ENCODE assay signal across 32 cellular contexts in the genomic region with DNA sequence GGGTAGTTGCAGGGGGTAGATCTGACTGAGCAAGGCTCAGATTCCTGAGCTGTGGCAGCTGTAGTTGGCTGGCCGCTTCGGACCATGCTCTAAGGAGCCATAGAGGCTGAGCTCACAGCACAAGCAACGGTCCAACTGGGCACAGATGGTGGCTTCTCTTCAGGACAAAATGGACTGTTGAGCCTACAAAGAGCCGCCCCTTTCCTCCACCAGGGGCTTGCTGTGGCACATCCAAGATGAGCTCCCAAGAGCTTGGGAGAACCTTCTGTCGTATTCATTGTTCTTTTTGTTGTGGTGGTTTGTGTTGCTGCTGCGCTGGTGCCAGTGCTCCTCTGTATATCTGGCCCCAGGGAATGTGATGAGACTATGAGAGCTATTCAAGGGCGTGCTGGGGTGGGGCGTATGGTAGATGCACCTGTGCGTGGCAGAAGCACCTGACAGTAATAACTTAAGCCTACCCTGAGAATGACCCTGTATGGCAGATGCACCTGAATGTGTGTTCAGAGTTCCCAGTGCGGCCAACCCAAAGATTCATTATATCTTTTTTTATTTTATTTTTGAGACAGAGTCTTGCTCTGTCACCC. TPM values are rescaled to one million over a fixed set of nuclear protein-coding genes. Genes with fewer than 3 reads are reported as not detected.
A peak's percentile ranks its signal among the peaks of the same experiment; 100 is the strongest.
DNase-seq lines count a peak whose midpoint lies in the region; ATAC-seq, FAIRE-seq and TF ChIP-seq lines count a peak whose summit lies in the region.
"Had no signal": no experiment of that assay in that cellular context is flagged by ENCODE, and none has a peak within 500 bp of the region (broad histone marks: within the 10 kb centered on the region; RNA-seq: fewer than 3 reads in every experiment).

No MANE protein-coding gene starts in this region.

- H3K4me2 ChIP-seq in neural progenitor cell: no peak overlapping the region

- H4K20me1 ChIP-seq in neural progenitor cell (ENCODE audit: low read depth): no peaks in the 10 kb centered on the region

- H3K27me3 Mint-ChIP-seq in neural progenitor cell (ENCODE audit: insufficient read depth, low read depth): peaks cover 13% of the 10 kb centered on the region

- no peak overlapping the region for H3K27ac ChIP-seq in neural progenitor cell
- H3K27ac ChIP-seq: colonic mucosa, esophagus squamous epithelium, gastroesophageal sphincter, upper lobe of left lung had no signal

- no peaks in the 10 kb centered on the region for H3K4me1 ChIP-seq in neural progenitor cell

- FAIRE-seq in HTR-8/SVneo (lab: Jason Lieb, UNC): peak; percentile 16
- FAIRE-seq: bronchial epithelial cell had no signal

- ATAC-seq in esophagus mucosa: peak; percentile 59
- no peak for ATAC-seq in GM18870 (IDR thresholded peaks at IDR 0.05; ENCODE audit: unreplicated experiment)
- ATAC-seq in omental fat pad (ENCODE audit: low FRiP score): no peak
- ATAC-seq: effector memory CD8-positive, alpha-beta T cell; gastroesophageal sphincter; right cardiac atrium had no signal

- H3K4me3 ChIP-seq in neural progenitor cell: no peak overlapping the region
- H3K4me3 ChIP-seq: colonic mucosa, esophagus squamous epithelium, gastroesophageal sphincter, upper lobe of left lung had no signal

- H3K27me3 ChIP-seq in neural progenitor cell: no peaks in the 10 kb centered on the region
- H3K27me3 ChIP-seq: colonic mucosa, esophagus squamous epithelium, gastroesophageal sphincter, upper lobe of left lung had no signal

- peaks cover 1% of the 10 kb centered on the region for H3K36me3 Mint-ChIP-seq in neural progenitor cell
- H3K36me3 Mint-ChIP-seq: activated naive CD4-positive, alpha-beta T cell treated with anti-CD3 and anti-CD28 coated beads, Interleukin-2, amount 10 ng/mL, durations not matched to agents 7 days and 5 days had no signal

- no peak overlapping the region for H2AFZ ChIP-seq in neural progenitor cell (replicated peaks)

- no peaks in the 10 kb centered on the region for H3K79me2 ChIP-seq in neural progenitor cell (ENCODE audit: low read depth)

- H3K27ac Mint-ChIP-seq in neural progenitor cell: peak overlapping the region; percentile 11
- H3K27ac Mint-ChIP-seq: activated naive CD4-positive, alpha-beta T cell treated with anti-CD3 and anti-CD28 coated beads, Interleukin-2, amount 10 ng/mL, durations not matched to agents 7 days and 5 days; activated T-helper 1 cell treated with anti-CD3 and anti-CD28 coated beads, Interleukin-12 subunit alpha, Interleukin-12 subunit beta, Interleukin-2, Interleukin-4 antibody, amounts not matched to agents 30 ng/mL and 10 ng/mL and 1 ng/mL, durations not matched to agents 14 hours and 24 hours and 36 hours had no signal

- DNase-seq in HTR-8/SVneo (ENCODE audit: insufficient read length, low spot score): no peak
- peak; percentile 17 for DNase-seq in NCI-H69 (lab: John Stamatoyannopoulos, UW)
- DNase-seq in neural progenitor cell (ENCODE audit: low spot score): no peak
- DNase-seq in kidney glomerular epithelial cell (lab: John Stamatoyannopoulos, UW): no peak
- no peak for DNase-seq in omental fat pad (ENCODE audit: low spot score)
- DNase-seq in HCEC 1CT: no peak
- DNase-seq: ACHN; activated CD4-positive, alpha-beta T cell treated with anti-CD3 and anti-CD28 coated beads, Interleukin-2, amount 50 U/mL, for 4 hours; activated CD4-positive, CD25-positive, alpha-beta regulatory T cell; amniotic stem cell; colonic mucosa; DMS79; effector memory CD8-positive, alpha-beta T cell; esophagus squamous epithelium; GDM1; hypothalamus; KG1; MM.1S; NCI-H1436; NCI-H82; posterior cingulate gyrus; right cardiac atrium; stimulated activated CD4-positive, alpha-beta T cell treated with anti-CD3 and anti-CD28 coated beads, Interleukin-12 subunit alpha, Interleukin-12 subunit beta, amount 100 ng/mL, for 4 hours; stimulated activated CD4-positive, alpha-beta T cell treated with anti-CD3 and anti-CD28 coated beads, Interleukin-4, amount 100 ng/mL, for 1 hour; T-helper 1 cell; upper lobe of left lung had no signal

- H3K9ac ChIP-seq in neural progenitor cell: no peak overlapping the region

- H3F3A ChIP-seq in neural progenitor cell (ENCODE audit: low read depth): no peaks in the 10 kb centered on the region

- TF ChIP-seq CTCF in neural progenitor cell (IDR thresholded peaks at IDR 0.05) (no peak), omental fat pad (IDR thresholded peaks at IDR 0.05) (no peak)

- H3K9me3 ChIP-seq in neural progenitor cell (ENCODE audit: low read depth): no peaks in the 10 kb centered on the region
- H3K9me3 ChIP-seq: colonic mucosa, esophagus squamous epithelium, gastroesophageal sphincter, upper lobe of left lung had no signal

- no peak overlapping the region for H3K4me3 Mint-ChIP-seq in neural progenitor cell
- H3K4me3 Mint-ChIP-seq: activated naive CD4-positive, alpha-beta T cell treated with anti-CD3 and anti-CD28 coated beads, Interleukin-2, amount 10 ng/mL, durations not matched to agents 7 days and 5 days; activated T-helper 1 cell treated with anti-CD3 and anti-CD28 coated beads, Interleukin-12 subunit alpha, Interleukin-12 subunit beta, Interleukin-2, Interleukin-4 antibody, amounts not matched to agents 30 ng/mL and 10 ng/mL and 1 ng/mL, durations not matched to agents 14 hours and 24 hours and 36 hours; effector memory CD8-positive, alpha-beta T cell had no signal

- no peaks in the 10 kb centered on the region for H3K36me3 ChIP-seq in neural progenitor cell
- H3K36me3 ChIP-seq: colonic mucosa, esophagus squamous epithelium, gastroesophageal sphincter, upper lobe of left lung had no signal

- H3K9me3 Mint-ChIP-seq in neural progenitor cell: no peaks in the 10 kb centered on the region
- H3K9me3 Mint-ChIP-seq: activated naive CD4-positive, alpha-beta T cell treated with anti-CD3 and anti-CD28 coated beads, Interleukin-2, amount 10 ng/mL, durations not matched to agents 7 days and 5 days; activated T-helper 1 cell treated with anti-CD3 and anti-CD28 coated beads, Interleukin-12 subunit alpha, Interleukin-12 subunit beta, Interleukin-2, Interleukin-4 antibody, amounts not matched to agents 30 ng/mL and 10 ng/mL and 1 ng/mL, durations not matched to agents 14 hours and 24 hours and 36 hours; effector memory CD8-positive, alpha-beta T cell had no signal

- H3K4me1 Mint-ChIP-seq in neural progenitor cell: peaks cover 16% of the 10 kb centered on the region

RNA-seq across cellular contexts. Expression of a gene that starts 17.8 kb away (rescaled TPM):
- total RNA-seq in esophagus mucosa (211 TPM), neural progenitor cell (ENCODE audit: low replicate concordance) (0.99 TPM in 1 of 2 replicates, not detected in the other), omental fat pad (100 to 1,000 TPM; 325 to 450 (median 349) TPM)

RNA-seq across cellular contexts. Expression of a gene that starts 59.8 kb away (rescaled TPM):
- 58.4 TPM for total RNA-seq in esophagus mucosa
- total RNA-seq in neural progenitor cell (ENCODE audit: low replicate concordance): 72.6 and 125 TPM in 2 replicates
- 10 to 100 TPM; 32.5 to 81.3 (median 68.8) TPM for total RNA-seq in omental fat pad

Comparison
In these comparisons a context has a peak if more than half of its experiments do, and no peak if none do; other contexts are left out.
1. RNA of a gene that starts 17.8 kb away (total RNA-seq): 325 to 450 TPM in omental fat pad and 211 TPM in esophagus mucosa (single experiment); 0.99 TPM in neural progenitor cell; every median in the first group is over 100 times any median in the second.